8 cellular contexts compared by ENCODE assay signal in the genomic region with DNA sequence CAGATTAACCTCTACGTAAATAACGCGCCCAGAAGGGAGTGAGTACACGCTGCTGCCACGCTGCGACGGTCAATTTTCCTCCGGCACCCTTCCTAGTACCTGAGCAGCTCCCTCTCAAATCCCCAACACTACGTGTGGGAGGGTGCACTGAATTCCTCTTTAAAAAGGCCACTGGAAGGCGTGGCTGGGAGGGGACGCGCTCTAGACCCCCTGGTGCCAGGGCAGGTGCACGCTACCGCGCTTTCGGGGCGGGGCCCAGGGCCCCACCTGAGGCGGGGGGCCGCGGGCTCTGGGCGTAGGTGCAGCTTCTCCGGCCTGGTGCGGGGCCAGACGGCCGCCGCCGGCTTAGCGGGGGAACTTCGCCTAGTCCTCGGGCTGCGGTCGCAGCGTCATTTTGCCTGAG. TPM values are rescaled to one million over a fixed set of nuclear protein-coding genes. Genes with fewer than 3 reads are reported as not detected.
DNase-seq lines count a peak whose midpoint lies in the region; ATAC-seq, FAIRE-seq and TF ChIP-seq lines count a peak whose summit lies in the region.

No MANE protein-coding gene starts in this region.

- DNase-seq in NCI-H146 treated with DMSO at 0.1 percent for 48 hours (lab: John Stamatoyannopoulos, UW; ENCODE audit: unreplicated experiment), result peak; percentile 96
- DNase-seq in activated T-helper 1 cell treated with Interleukin-2 at 50 U/mL for 16 hours (ENCODE audit: low read depth), result peak; percentile 53
- no peak for DNase-seq in Right ventricle myocardium inferior (ENCODE audit: missing footprints)
- peak in 2 of 6 donors; percentile 57 to 75 for DNase-seq in pancreas
- no peak for DNase-seq in effector CD4-positive, alpha-beta T cell

- H3K27ac ChIP-seq in ACC112 (ENCODE audit: low read depth, low read length) (peak overlapping the region; percentile 46; the same call in 1 of the 2 replicates), pancreas (peak overlapping the region; percentile 91 to 98 (median 96))

- ATAC-seq in GM18499 (IDR thresholded peaks at IDR 0.05; ENCODE audit: insufficient read depth, unreplicated experiment) (peak; percentile 1), HG02852 (IDR thresholded peaks at IDR 0.05; ENCODE audit: unreplicated experiment) (peak; percentile 21), Right ventricle myocardium inferior (peak; percentile 4), pancreas (peak; percentile 25 to 46 (median 40))

- peaks cover 11% of the 10 kb centered on the region; the same call in 1 of the 2 replicates for H3K36me3 ChIP-seq in ACC112 (ENCODE audit: insufficient read depth, low read length)
- H3K36me3 ChIP-seq in pancreas, result no peaks in the 10 kb centered on the region

- intact Hi-C loops in Right ventricle myocardium inferior (cut with DNase I) (loop anchor here (1.0 kb wide), 1 partner anchor 34 kb away; the partner anchor contains the start of gene NDUFV2), pancreas (cut with DNase I) (no loop called here)

- no peaks in the 10 kb centered on the region for H3K9me3 ChIP-seq in pancreas

- no peak overlapping the region for H2AFZ ChIP-seq in ACC112 (ENCODE audit: low read length, unreplicated experiment)

- H3K4me1 ChIP-seq in ACC112 (ENCODE audit: control insufficient read depth, insufficient read depth, low read length, unreplicated experiment) (peaks cover 9% of the 10 kb centered on the region), pancreas (peaks cover 11 to 42% (median 35%) of the 10 kb centered on the region in 3 donors)

- H3K4me3 ChIP-seq in ACC112 (ENCODE audit: low read depth, low read length), result peak overlapping the region; percentile 79
- H3K4me3 ChIP-seq in pancreas, result peak overlapping the region; percentile 27 to 78 (median 54)

- 1 to 2% methylated on average over 33 of the region's 33 CpGs for WGBS in pancreas, 2 donors

- H3K27me3 ChIP-seq in ACC112 (ENCODE audit: insufficient read depth, low read length), result no peaks in the 10 kb centered on the region
- H3K27me3 ChIP-seq in pancreas, result no peaks in the 10 kb centered on the region

- peaks cover 53% of the 10 kb centered on the region for H3K79me2 ChIP-seq in ACC112 (ENCODE audit: control insufficient read depth, insufficient read depth, low read length, unreplicated experiment)

- TF ChIP-seq CTCF in pancreas (IDR thresholded peaks at IDR 0.05), result no peak

- no peak for FAIRE-seq in pancreas (lab: Jason Lieb, UNC)

RNA-seq across cellular contexts. Expression of gene ANKRD12, which starts 0.7 kb away (rescaled TPM):
- total RNA-seq in Right ventricle myocardium inferior, result 44.1 TPM
- 10 to 100 TPM; 23.1 to 51.7 (median 29.8) TPM for total RNA-seq in pancreas
- 10 to 100 TPM; 14.5 to 20.0 TPM for polyA plus RNA-seq in pancreas

RNA-seq across cellular contexts. Expression of gene NDUFV2, which starts 33.4 kb away (rescaled TPM):
- total RNA-seq in Right ventricle myocardium inferior (533 TPM), pancreas (10 to 100 TPM; 48.1 to 64.1 (median 60.7) TPM)
- 100 to 1,000 TPM; 101 to 115 TPM for polyA plus RNA-seq in pancreas

Comparison
In these comparisons a context has a peak if more than half of its experiments do, and no peak if none do; other contexts are left out.
1. DNase-seq: peak in NCI-H146 treated with DMSO at 0.1 percent for 48 hours (single experiment) and activated T-helper 1 cell treated with Interleukin-2 at 50 U/mL for 16 hours (single experiment); none in Right ventricle myocardium inferior (single experiment) and effector CD4-positive, alpha-beta T cell (single experiment).
2. Peak in every context shown above with its lines, with median percentiles within 50 percentile points of each other: ATAC-seq.